Comparison of ENCODE assay signal across 22 cellular contexts in the genomic region with DNA sequence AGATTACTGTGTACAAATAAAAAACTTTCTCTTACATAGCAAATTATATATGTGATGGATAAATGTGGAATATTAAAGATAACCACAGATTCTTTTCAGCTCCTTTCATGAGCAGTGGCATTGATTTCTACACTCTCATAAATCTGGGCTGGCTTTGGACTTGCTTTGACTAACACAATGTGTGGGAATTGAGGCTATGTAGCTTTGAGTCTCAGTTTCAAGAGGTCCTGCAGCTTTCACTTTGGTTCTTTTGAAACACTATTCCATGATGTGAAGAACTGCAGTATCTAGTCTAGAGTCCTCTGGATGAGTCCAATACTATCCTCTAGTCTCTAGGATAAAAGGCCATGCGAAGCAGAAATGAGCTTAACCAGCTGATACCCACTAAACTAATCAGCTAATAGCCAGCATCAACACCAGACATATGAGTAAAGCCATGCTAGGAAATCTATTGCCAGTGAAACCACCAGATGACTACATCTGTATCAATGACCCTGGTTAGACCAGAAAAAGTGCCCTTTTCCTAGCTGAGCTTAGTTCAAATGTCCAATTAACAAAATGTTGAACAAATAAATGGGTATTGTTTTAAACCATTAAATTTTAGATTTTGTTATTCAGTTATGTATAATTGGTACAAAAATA.
DNase-seq lines count a peak whose midpoint lies in the region; ATAC-seq lines count a peak whose summit lies in the region.
"Had no signal": no experiment of that assay in that cellular context is flagged by ENCODE, and none has a peak within 500 bp of the region (broad histone marks: within the 10 kb centered on the region; RNA-seq: fewer than 3 reads in every experiment).

No MANE protein-coding gene starts in this region.

- no peaks in the 10 kb centered on the region for H3K9me3 Mint-ChIP-seq in CD4-positive, alpha-beta memory T cell
- H3K9me3 Mint-ChIP-seq: activated CD8-positive, alpha-beta T cell treated with anti-CD3 and anti-CD28 coated beads for 36 hours; activated naive CD4-positive, alpha-beta T cell treated with anti-CD3 and anti-CD28 coated beads for 36 hours; central memory CD8-positive, alpha-beta T cell; HFFc6 had no signal

- no peaks in the 10 kb centered on the region for H3K4me1 ChIP-seq in CD4-positive, alpha-beta memory T cell (ENCODE audit: insufficient read depth, low read length)

- no peak overlapping the region for H3K27ac Mint-ChIP-seq in CD4-positive, alpha-beta memory T cell
- H3K27ac Mint-ChIP-seq: activated CD8-positive, alpha-beta T cell treated with anti-CD3 and anti-CD28 coated beads for 36 hours; activated naive CD4-positive, alpha-beta T cell treated with anti-CD3 and anti-CD28 coated beads for 36 hours; HFFc6 had no signal

- H3K27me3 Mint-ChIP-seq in CD4-positive, alpha-beta memory T cell: no peaks in the 10 kb centered on the region
- H3K27me3 Mint-ChIP-seq: activated CD8-positive, alpha-beta T cell treated with anti-CD3 and anti-CD28 coated beads for 36 hours had no signal

- H3K27ac ChIP-seq in epithelial cell of prostate: peak overlapping the region; percentile 89
- H3K27ac ChIP-seq in CD4-positive, alpha-beta memory T cell (ENCODE audit: low read depth, low read length): no peak overlapping the region

- DNase-seq in epithelial cell of prostate (ENCODE audit: low read depth, low spot score) (no peak), NCI-H1417 (lab: John Stamatoyannopoulos, UW) (no peak), dedifferentiated amniotic fluid mesenchymal stem cell (ENCODE audit: extremely low spot score) (no peak)
- no peak for DNase-seq in CD4-positive, alpha-beta memory T cell
- DNase-seq: activated CD4-positive, CD25-positive, alpha-beta regulatory T cell; activated CD8-positive, alpha-beta T cell treated with anti-CD3 and anti-CD28 coated beads for 36 hours; activated naive CD4-positive, alpha-beta T cell treated with anti-CD3 and anti-CD28 coated beads for 36 hours; aorta; C1 segment of cervical spinal cord; HFFc6; Karpas-422; kidney glomerular epithelial cell; NCI-H1092 treated with DMSO at 0.1 percent for 48 hours; NCI-H2029 treated with DMSO at 0.1 percent for 48 hours; NCI-H510A; RPMI8226; stimulated activated CD4-positive, alpha-beta T cell treated with anti-CD3 and anti-CD28 coated beads, Interleukin-4, amount 100 ng/mL, for 4 hours had no signal

- no peaks in the 10 kb centered on the region for H3K36me3 ChIP-seq in CD4-positive, alpha-beta memory T cell (ENCODE audit: insufficient read depth, low read length)

- CTCF ChIA-PET in CD4-positive, alpha-beta memory T cell (lab: Charles Lee; ENCODE audit: partially characterized antibody): interaction anchor here (0.6 kb wide), 1 partner anchor 1318 kb away, joined by 4 read pairs; no protein-coding TSS in a partner anchor

- POLR2A ChIA-PET in CD4-positive, alpha-beta memory T cell (lab: Charles Lee; ENCODE audit: partially characterized antibody): interaction anchor here (0.7 kb wide), 1 partner anchor 311 kb away, joined by 3 read pairs; a partner anchor contains a TSS

- intact Hi-C loops in CD4-positive, alpha-beta memory T cell (cut with micrococcal nuclease): no loop called here

- no peaks in the 10 kb centered on the region for H3K27me3 ChIP-seq in CD4-positive, alpha-beta memory T cell (ENCODE audit: insufficient read depth, low read length)

- ATAC-seq in GM18498 (IDR thresholded peaks at IDR 0.05; ENCODE audit: unreplicated experiment) (peak; percentile 68), GM21381 (IDR thresholded peaks at IDR 0.05; ENCODE audit: unreplicated experiment) (peak; percentile 46), HG03354 (IDR thresholded peaks at IDR 0.05; ENCODE audit: poor library complexity, severe bottlenecking, unreplicated experiment) (peak; percentile 53), HG02642 (IDR thresholded peaks at IDR 0.05; ENCODE audit: poor library complexity, unreplicated experiment) (no peak)
- ATAC-seq: activated CD8-positive, alpha-beta T cell treated with anti-CD3 and anti-CD28 coated beads for 36 hours had no signal

- no peaks in the 10 kb centered on the region for H3K9me3 ChIP-seq in CD4-positive, alpha-beta memory T cell (ENCODE audit: control insufficient read depth in 1 of 2, low read length in 2 of 2)

- H3K4me1 Mint-ChIP-seq in CD4-positive, alpha-beta memory T cell: peaks cover 4 to 6% (median 5%) of the 10 kb centered on the region in 4 donors
- H3K4me1 Mint-ChIP-seq: central memory CD8-positive, alpha-beta T cell had no signal

- H3K4me3 ChIP-seq in CD4-positive, alpha-beta memory T cell (ENCODE audit: low read length in 2 of 2): no peak overlapping the region

- H3K36me3 Mint-ChIP-seq in CD4-positive, alpha-beta memory T cell: no peaks in the 10 kb centered on the region

- no peak overlapping the region for H3K4me3 Mint-ChIP-seq in CD4-positive, alpha-beta memory T cell
- H3K4me3 Mint-ChIP-seq: activated CD8-positive, alpha-beta T cell treated with anti-CD3 and anti-CD28 coated beads for 36 hours; activated naive CD4-positive, alpha-beta T cell treated with anti-CD3 and anti-CD28 coated beads for 36 hours; central memory CD8-positive, alpha-beta T cell; HFFc6 had no signal
